In genomic region chr10:95637140-95637539, GRCh38 we compare ENCODE assay signal across 27 cellular contexts.
"Had no signal": no experiment of that assay in that cellular context is flagged by ENCODE, and none has a peak within 500 bp of the region (broad histone marks: within the 10 kb centered on the region; RNA-seq: fewer than 3 reads in every experiment).

No MANE protein-coding gene starts in this region.

- H3K27ac Mint-ChIP-seq: dendritic cell treated with granulocyte-macrophage colony-stimulating factor and Interleukin-4, amounts not matched to agents 40 ng/mL and 50 ng/mL, for 4 days; effector memory CD8-positive, alpha-beta T cell; endodermal cell; immature natural killer cell; mesothelial cell of epicardium had no signal

- H3K4me1 Mint-ChIP-seq: immature natural killer cell, mesothelial cell of epicardium had no signal

- ATAC-seq: effector memory CD8-positive, alpha-beta T cell; esophagus mucosa; gastrocnemius medialis; heart right ventricle; left lung; left ventricle myocardium superior; lower lobe of right lung had no signal

- H3K27me3 ChIP-seq: colonic mucosa, esophagus squamous epithelium, gastrocnemius medialis, heart right ventricle, left lung had no signal

- H3K9me3 ChIP-seq: colonic mucosa, esophagus squamous epithelium, gastrocnemius medialis, heart right ventricle, left lung, lower lobe of right lung, mucosa of descending colon had no signal

- H3K4me3 ChIP-seq: colonic mucosa, esophagus squamous epithelium, gastrocnemius medialis, heart right ventricle, left lung, lower lobe of right lung, mucosa of descending colon had no signal

- H3K4me1 ChIP-seq: esophagus squamous epithelium, gastrocnemius medialis, heart right ventricle, left lung, lower lobe of right lung had no signal

- H3K27ac ChIP-seq: colonic mucosa, epithelial cell of prostate, esophagus squamous epithelium, gastrocnemius medialis, heart right ventricle, left lung, lower lobe of right lung had no signal

- H3K4me3 Mint-ChIP-seq: dendritic cell treated with granulocyte-macrophage colony-stimulating factor and Interleukin-4, amounts not matched to agents 40 ng/mL and 50 ng/mL, for 4 days; effector memory CD8-positive, alpha-beta T cell; endodermal cell; immature natural killer cell; mesothelial cell of epicardium had no signal

- H3K9me3 Mint-ChIP-seq: dendritic cell treated with granulocyte-macrophage colony-stimulating factor and Interleukin-4, amounts not matched to agents 40 ng/mL and 50 ng/mL, for 4 days; effector memory CD8-positive, alpha-beta T cell; endodermal cell; immature natural killer cell; mesothelial cell of epicardium had no signal

- H3K27me3 Mint-ChIP-seq: dendritic cell treated with granulocyte-macrophage colony-stimulating factor and Interleukin-4, amounts not matched to agents 40 ng/mL and 50 ng/mL, for 4 days; effector memory CD8-positive, alpha-beta T cell had no signal

- DNase-seq: colonic mucosa; cortex of kidney; effector CD8-positive, alpha-beta T cell; effector memory CD8-positive, alpha-beta T cell; endodermal cell; erythroblast; esophagus squamous epithelium; foreskin fibroblast; foreskin melanocyte; gastrocnemius medialis; glutamatergic neuron; head of caudate nucleus; heart right ventricle; hypothalamus; immature natural killer cell; islet precursor cell; kidney; kidney glomerular epithelial cell; left lung; left ventricle myocardium superior; lower lobe of right lung; mesenchymal stem cell; mucosa of descending colon had no signal
